Comparison of ENCODE assay signal across 1 cellular context in genomic region chr2:74747411-74748080, GRCh38.
A peak's percentile ranks its signal among the peaks of the same experiment; 100 is the strongest.
TF ChIP-seq lines count a peak whose summit lies in the region.

No MANE protein-coding gene starts in this region.

TF ChIP-seq in HepG2, 621 proteins besides CTCF, POLR2A, EP300 and RAD21 (continued from another document and continues in another):
- TF ChIP-seq, protein P1, sequence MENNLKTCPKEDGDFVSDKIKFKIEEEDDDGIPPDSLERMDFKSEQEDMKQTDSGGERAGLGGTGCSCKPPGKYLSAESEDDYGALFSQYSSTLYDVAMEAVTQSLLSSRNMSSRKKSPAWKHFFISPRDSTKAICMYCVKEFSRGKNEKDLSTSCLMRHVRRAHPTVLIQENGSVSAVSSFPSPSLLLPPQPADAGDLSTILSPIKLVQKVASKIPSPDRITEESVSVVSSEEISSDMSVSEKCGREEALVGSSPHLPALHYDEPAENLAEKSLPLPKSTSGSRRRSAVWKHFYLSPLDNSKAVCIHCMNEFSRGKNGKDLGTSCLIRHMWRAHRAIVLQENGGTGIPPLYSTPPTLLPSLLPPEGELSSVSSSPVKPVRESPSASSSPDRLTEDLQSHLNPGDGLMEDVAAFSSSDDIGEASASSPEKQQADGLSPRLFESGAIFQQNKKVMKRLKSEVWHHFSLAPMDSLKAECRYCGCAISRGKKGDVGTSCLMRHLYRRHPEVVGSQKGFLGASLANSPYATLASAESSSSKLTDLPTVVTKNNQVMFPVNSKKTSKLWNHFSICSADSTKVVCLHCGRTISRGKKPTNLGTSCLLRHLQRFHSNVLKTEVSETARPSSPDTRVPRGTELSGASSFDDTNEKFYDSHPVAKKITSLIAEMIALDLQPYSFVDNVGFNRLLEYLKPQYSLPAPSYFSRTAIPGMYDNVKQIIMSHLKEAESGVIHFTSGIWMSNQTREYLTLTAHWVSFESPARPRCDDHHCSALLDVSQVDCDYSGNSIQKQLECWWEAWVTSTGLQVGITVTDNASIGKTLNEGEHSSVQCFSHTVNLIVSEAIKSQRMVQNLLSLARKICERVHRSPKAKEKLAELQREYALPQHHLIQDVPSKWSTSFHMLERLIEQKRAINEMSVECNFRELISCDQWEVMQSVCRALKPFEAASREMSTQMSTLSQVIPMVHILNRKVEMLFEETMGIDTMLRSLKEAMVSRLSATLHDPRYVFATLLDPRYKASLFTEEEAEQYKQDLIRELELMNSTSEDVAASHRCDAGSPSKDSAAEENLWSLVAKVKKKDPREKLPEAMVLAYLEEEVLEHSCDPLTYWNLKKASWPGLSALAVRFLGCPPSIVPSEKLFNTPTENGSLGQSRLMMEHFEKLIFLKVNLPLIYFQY (CRISPR knock-in tag; IDR thresholded peaks at IDR 0.05; ENCODE audit: borderline replicate concordance) = peak; percentile 63; the same call in 1 of the 2 replicates
- TF ChIP-seq, protein P2, sequence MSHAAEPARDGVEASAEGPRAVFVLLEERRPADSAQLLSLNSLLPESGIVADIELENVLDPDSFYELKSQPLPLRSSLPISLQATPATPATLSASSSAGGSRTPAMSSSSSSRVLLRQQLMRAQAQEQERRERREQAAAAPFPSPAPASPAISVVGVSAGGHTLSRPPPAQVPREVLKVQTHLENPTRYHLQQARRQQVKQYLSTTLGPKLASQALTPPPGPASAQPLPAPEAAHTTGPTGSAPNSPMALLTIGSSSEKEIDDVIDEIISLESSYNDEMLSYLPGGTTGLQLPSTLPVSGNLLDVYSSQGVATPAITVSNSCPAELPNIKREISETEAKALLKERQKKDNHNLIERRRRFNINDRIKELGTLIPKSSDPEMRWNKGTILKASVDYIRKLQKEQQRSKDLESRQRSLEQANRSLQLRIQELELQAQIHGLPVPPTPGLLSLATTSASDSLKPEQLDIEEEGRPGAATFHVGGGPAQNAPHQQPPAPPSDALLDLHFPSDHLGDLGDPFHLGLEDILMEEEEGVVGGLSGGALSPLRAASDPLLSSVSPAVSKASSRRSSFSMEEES (CRISPR knock-in tag; IDR thresholded peaks at IDR 0.05) = 0 out of 2 replicates have a peak, but pooled peaks have one; percentile 47
- no peak for TF ChIP-seq HCFC1 (IDR thresholded peaks at IDR 0.05; ENCODE audit: low read depth, low read length)
- TF ChIP-seq JUND (CRISPR knock-in tag; IDR thresholded peaks at IDR 0.05) = peak; percentile 92
- no peak for TF ChIP-seq ATF6 (CRISPR knock-in tag; conservative IDR thresholded peaks at IDR 0.05)
- TF ChIP-seq TRIM24 (CRISPR knock-in tag; IDR thresholded peaks at IDR 0.05) = peak; percentile 95
- TF ChIP-seq ZNF747 (CRISPR knock-in tag; IDR thresholded peaks at IDR 0.05; ENCODE audit: borderline replicate concordance) = 0 out of 2 replicates have a peak, but pooled peaks have one; percentile 58
- no peak for TF ChIP-seq TCF7L2 (IDR thresholded peaks at IDR 0.05; ENCODE audit: low read depth, low read length)
- peak; percentile 78; the same call in 1 of the 2 replicates for TF ChIP-seq SMAD3 (CRISPR knock-in tag; IDR thresholded peaks at IDR 0.05)
- TF ChIP-seq ZNF205 (CRISPR knock-in tag; IDR thresholded peaks at IDR 0.05) = 0 out of 2 replicates have a peak, but pooled peaks have one; percentile 20
- peak; percentile 58 for TF ChIP-seq TBX2 (CRISPR knock-in tag; IDR thresholded peaks at IDR 0.05; ENCODE audit: borderline replicate concordance)
- TF ChIP-seq ZBTB20 (CRISPR knock-in tag; IDR thresholded peaks at IDR 0.05; ENCODE audit: borderline replicate concordance, low read depth) = peak; percentile 59; the same call in 1 of the 2 replicates
- no peak for TF ChIP-seq GTF3A (CRISPR knock-in tag; conservative IDR thresholded peaks at IDR 0.05)
- TF ChIP-seq HIVEP1 (CRISPR knock-in tag; IDR thresholded peaks at IDR 0.05) = no peak; the same call in 1 of the 2 replicates
- 0 out of 2 replicates have a peak, but pooled peaks have one; percentile 47 for TF ChIP-seq ZNF44 (CRISPR knock-in tag; IDR thresholded peaks at IDR 0.05)
- peak; percentile 58; the same call in 1 of the 2 replicates for TF ChIP-seq ZNF710 (CRISPR knock-in tag; IDR thresholded peaks at IDR 0.05; ENCODE audit: borderline replicate concordance)
- no peak for TF ChIP-seq CCDC6 (CRISPR knock-in tag; IDR thresholded peaks at IDR 0.05)
- TF ChIP-seq, protein P3, sequence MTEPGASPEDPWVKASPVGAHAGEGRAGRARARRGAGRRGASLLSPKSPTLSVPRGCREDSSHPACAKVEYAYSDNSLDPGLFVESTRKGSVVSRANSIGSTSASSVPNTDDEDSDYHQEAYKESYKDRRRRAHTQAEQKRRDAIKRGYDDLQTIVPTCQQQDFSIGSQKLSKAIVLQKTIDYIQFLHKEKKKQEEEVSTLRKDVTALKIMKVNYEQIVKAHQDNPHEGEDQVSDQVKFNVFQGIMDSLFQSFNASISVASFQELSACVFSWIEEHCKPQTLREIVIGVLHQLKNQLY (CRISPR knock-in tag; IDR thresholded peaks at IDR 0.05) = no peak
- TF ChIP-seq NFE2L1 (CRISPR knock-in tag; IDR thresholded peaks at IDR 0.05; ENCODE audit: borderline replicate concordance) = no peak
- TF ChIP-seq CC2D1A (CRISPR knock-in tag; IDR thresholded peaks at IDR 0.05) = no peak
- no peak for TF ChIP-seq ZBTB39 (CRISPR knock-in tag; IDR thresholded peaks at IDR 0.05)
- TF ChIP-seq, protein P4, sequence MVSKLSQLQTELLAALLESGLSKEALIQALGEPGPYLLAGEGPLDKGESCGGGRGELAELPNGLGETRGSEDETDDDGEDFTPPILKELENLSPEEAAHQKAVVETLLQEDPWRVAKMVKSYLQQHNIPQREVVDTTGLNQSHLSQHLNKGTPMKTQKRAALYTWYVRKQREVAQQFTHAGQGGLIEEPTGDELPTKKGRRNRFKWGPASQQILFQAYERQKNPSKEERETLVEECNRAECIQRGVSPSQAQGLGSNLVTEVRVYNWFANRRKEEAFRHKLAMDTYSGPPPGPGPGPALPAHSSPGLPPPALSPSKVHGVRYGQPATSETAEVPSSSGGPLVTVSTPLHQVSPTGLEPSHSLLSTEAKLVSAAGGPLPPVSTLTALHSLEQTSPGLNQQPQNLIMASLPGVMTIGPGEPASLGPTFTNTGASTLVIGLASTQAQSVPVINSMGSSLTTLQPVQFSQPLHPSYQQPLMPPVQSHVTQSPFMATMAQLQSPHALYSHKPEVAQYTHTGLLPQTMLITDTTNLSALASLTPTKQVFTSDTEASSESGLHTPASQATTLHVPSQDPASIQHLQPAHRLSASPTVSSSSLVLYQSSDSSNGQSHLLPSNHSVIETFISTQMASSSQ (IDR thresholded peaks at IDR 0.05; ENCODE audit: low read depth) = no peak
- TF ChIP-seq, protein P4 (CRISPR knock-in tag; IDR thresholded peaks at IDR 0.05; ENCODE audit: borderline replicate concordance) = peak; percentile 20; the same call in 1 of the 2 replicates
- peak; percentile 71; the same call in 1 of the 2 replicates for TF ChIP-seq FOXK1 (CRISPR knock-in tag; IDR thresholded peaks at IDR 0.05; ENCODE audit: borderline replicate concordance, low read depth)
- no peak for TF ChIP-seq ZSCAN30 (CRISPR knock-in tag; IDR thresholded peaks at IDR 0.05)
- no peak for TF ChIP-seq RBAK (CRISPR knock-in tag; IDR thresholded peaks at IDR 0.05)
- TF ChIP-seq ZNF614 (CRISPR knock-in tag; IDR thresholded peaks at IDR 0.05; ENCODE audit: borderline replicate concordance) = peak; percentile 81; the same call in 1 of the 2 replicates
- peak in 1 of 2 experiments; percentile 89; a peak in 2 of 4 replicates for TF ChIP-seq KLF16 (CRISPR knock-in tag; IDR thresholded peaks at IDR 0.05)
- no peak; the same call in 1 of the 2 replicates for TF ChIP-seq ZNF441 (CRISPR knock-in tag; IDR thresholded peaks at IDR 0.05; ENCODE audit: borderline replicate concordance)
- TF ChIP-seq ZGPAT (CRISPR knock-in tag; IDR thresholded peaks at IDR 0.05) = peak; percentile 83
- TF ChIP-seq MAFF (IDR thresholded peaks at IDR 0.05; ENCODE audit: low read depth, low read length) = peak; percentile 86
- peak; percentile 72; the same call in 1 of the 2 replicates for TF ChIP-seq UBTF (CRISPR knock-in tag; IDR thresholded peaks at IDR 0.05)
- no peak for TF ChIP-seq PHB2 (IDR thresholded peaks at IDR 0.05; ENCODE audit: partially characterized antibody)
- TF ChIP-seq KAT7 (CRISPR knock-in tag; IDR thresholded peaks at IDR 0.05; ENCODE audit: borderline replicate concordance) = no peak
- peak; percentile 69; the same call in 1 of the 2 replicates for TF ChIP-seq AHR (CRISPR knock-in tag; IDR thresholded peaks at IDR 0.05)
- 0 out of 2 replicates have a peak, but pooled peaks have one; percentile 35 for TF ChIP-seq HOXD1 (CRISPR knock-in tag; IDR thresholded peaks at IDR 0.05)
- no peak for TF ChIP-seq SMYD3 (CRISPR knock-in tag; IDR thresholded peaks at IDR 0.05)
